In the genomic region with DNA sequence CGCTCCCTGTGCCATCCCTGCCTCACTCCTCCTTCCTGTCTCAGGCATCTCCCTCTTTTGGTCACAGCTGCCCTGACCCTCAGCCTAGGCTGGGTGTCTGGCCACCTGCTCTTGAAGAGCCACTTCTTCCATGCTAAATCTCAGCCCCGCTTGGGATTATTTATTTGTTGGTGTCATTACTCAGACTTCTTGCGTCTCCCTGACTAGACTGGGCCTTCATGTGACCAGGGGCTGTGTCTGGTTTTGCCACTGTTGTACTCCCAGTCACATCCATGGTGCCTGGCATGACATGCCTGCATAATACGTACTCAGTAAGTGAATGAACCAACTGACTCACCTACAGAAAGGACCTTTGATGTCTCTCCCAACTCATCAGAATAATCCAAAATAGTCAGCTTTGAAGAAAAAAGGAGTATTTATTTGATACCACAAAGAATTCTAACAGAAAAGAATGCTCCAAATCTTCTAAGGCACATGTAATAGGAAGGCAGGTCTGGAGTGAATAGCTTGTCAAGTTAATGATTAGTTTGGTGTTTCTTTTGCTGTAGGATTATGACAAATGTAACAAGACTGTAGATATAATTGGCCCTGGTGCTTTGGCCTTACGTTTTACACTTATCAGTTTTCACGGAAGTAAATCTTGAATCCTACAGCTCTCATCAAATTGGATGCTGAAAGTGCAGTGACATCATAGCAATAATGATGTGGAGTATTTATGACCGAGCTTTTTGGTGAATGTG, we compare ENCODE assay signal across 17 cellular contexts.
A peak's percentile ranks its signal among the peaks of the same experiment; 100 is the strongest.
DNase-seq lines count a peak whose midpoint lies in the region; ATAC-seq lines count a peak whose summit lies in the region.
"Had no signal": no experiment of that assay in that cellular context is flagged by ENCODE, and none has a peak within 500 bp of the region (broad histone marks: within the 10 kb centered on the region; RNA-seq: fewer than 3 reads in every experiment).

No MANE protein-coding gene starts in this region.

- DNase-seq in DMS53 treated with DMSO at 0.1 percent for 48 hours (lab: John Stamatoyannopoulos, UW; ENCODE audit: unreplicated experiment): peak; percentile 15
- peak; percentile 94 for DNase-seq in amniotic epithelial cell (ENCODE audit: low read depth)
- DNase-seq in islet precursor cell: peak; percentile 71
- DNase-seq in renal cortical epithelial cell (ENCODE audit: low read depth): peak; percentile 86
- no peak for DNase-seq in C1 segment of cervical spinal cord (lab: John Stamatoyannopoulos, UW)
- DNase-seq in HT-29 (ENCODE audit: low spot score): no peak
- DNase-seq in AG08396 (ENCODE audit: low spot score): no peak
- DNase-seq: activated CD4-positive, alpha-beta memory T cell treated with anti-CD3 and anti-CD28 coated beads for 36 hours; activated T-cell treated with anti-CD3 and anti-CD28 coated beads, Interleukin-2, amount 50 U/mL, for 48 hours; Caco-2; NCI-H69; OCI-M1; SIG-M5; stimulated activated CD4-positive, alpha-beta T cell treated with anti-CD3 and anti-CD28 coated beads, Interleukin-1b, Interleukin-23, amount 100 ng/mL, for 48 hours; transverse colon had no signal

- no peak for ATAC-seq in HG03097 (IDR thresholded peaks at IDR 0.05; ENCODE audit: low FRiP score, unreplicated experiment)
- ATAC-seq: GM23338 had no signal

Comparison
In these comparisons a context has a peak if more than half of its experiments do, and no peak if none do; other contexts are left out.
1. DNase-seq: peak in DMS53 treated with DMSO at 0.1 percent for 48 hours (single experiment), amniotic epithelial cell (single experiment), islet precursor cell (single experiment) and renal cortical epithelial cell (single experiment); none in C1 segment of cervical spinal cord (0 of 14), HT-29 (single experiment) and AG08396 (single experiment).